Comparison of ENCODE assay signal across 28 cellular contexts in genomic region chr2:120053891-120054290, GRCh38. TPM values are rescaled to one million over a fixed set of nuclear protein-coding genes. Genes with fewer than 3 reads are reported as not detected.
DNase-seq lines count a peak whose midpoint lies in the region; ATAC-seq and TF ChIP-seq lines count a peak whose summit lies in the region.
"Had no signal": no experiment of that assay in that cellular context is flagged by ENCODE, and none has a peak within 500 bp of the region (broad histone marks: within the 10 kb centered on the region; RNA-seq: fewer than 3 reads in every experiment).

No MANE protein-coding gene starts in this region.

- H3K27ac Mint-ChIP-seq in neural progenitor cell (no peak overlapping the region), progenitor cell of endocrine pancreas (no peak overlapping the region)
- H3K27ac Mint-ChIP-seq: activated CD4-positive, alpha-beta T cell treated with anti-CD3 and anti-CD28 coated beads for 36 hours; activated CD8-positive, alpha-beta T cell treated with anti-CD3 and anti-CD28 coated beads, Interleukin-2, amount 10 ng/mL, durations not matched to agents 7 days and 5 days; activated naive CD8-positive, alpha-beta T cell had no signal

- TF ChIP-seq CTCF in IMR-90 (conservative IDR thresholded peaks at IDR 0.05; ENCODE audit: low read depth, low read length) (no peak), neural progenitor cell (IDR thresholded peaks at IDR 0.05) (no peak), progenitor cell of endocrine pancreas (IDR thresholded peaks at IDR 0.05; ENCODE audit: unreplicated experiment) (no peak), GM13976 (IDR thresholded peaks at IDR 0.05; ENCODE audit: borderline replicate concordance, control extremely low read depth, extremely low read depth, insufficient read depth, missing control alignments) (no peak)

- peaks cover 7 to 19% of the 10 kb centered on the region in 2 experiments; a peak in 3 of 4 replicates for H3K79me1 ChIP-seq in IMR-90 (ENCODE audit: low read depth in 1 of 2, low read length in 2 of 2)

- 100% methylated on average over 1 of the region's 3 CpGs; no CpG with 5 or more reads in 1 of the 2 experiments for WGBS in IMR-90 (ENCODE audit: extremely low coverage in 2 of 2, insufficient read length in 1 of 2), 2 experiments

- no peak overlapping the region for H2BK15ac ChIP-seq in IMR-90 (ENCODE audit: low read depth, low read length)

- H3K9me1 ChIP-seq in IMR-90 (ENCODE audit: insufficient read depth, low read length): no peaks in the 10 kb centered on the region

- H3K9me3 Mint-ChIP-seq in neural progenitor cell: peaks cover 53% of the 10 kb centered on the region
- peaks cover 41% of the 10 kb centered on the region for H3K9me3 Mint-ChIP-seq in progenitor cell of endocrine pancreas (ENCODE audit: low read depth)

- H3K4me1 ChIP-seq in IMR-90 (ENCODE audit: control insufficient read depth, insufficient read depth, low read length) (peaks cover 2% of the 10 kb centered on the region; the same call in 1 of the 2 replicates), neural progenitor cell (no peaks in the 10 kb centered on the region)
- H3K4me1 ChIP-seq: BE2C, heart right ventricle, parathyroid adenoma, Peyer's patch, right atrium auricular region, upper lobe of left lung had no signal

- peak overlapping the region; percentile 39 for H2BK120ac ChIP-seq in IMR-90 (ENCODE audit: low read depth, low read length)

- H3K36me3 Mint-ChIP-seq in neural progenitor cell (peaks cover 62% of the 10 kb centered on the region), progenitor cell of endocrine pancreas (ENCODE audit: insufficient read depth) (peaks cover 75% of the 10 kb centered on the region)

- no peak for TF ChIP-seq POLR2A in IMR-90 (IDR thresholded peaks at IDR 0.05; ENCODE audit: low read depth, low read length)

- peak overlapping the region; percentile 59; the same call in 1 of the 2 replicates for H2BK20ac ChIP-seq in IMR-90 (ENCODE audit: low read depth, low read length)

- H3K36me3 ChIP-seq in IMR-90 (ENCODE audit: control insufficient read depth, insufficient read depth, low read length) (0 out of 2 replicates have a peak, but pooled peaks cover 1% of the 10 kb centered on the region), neural progenitor cell (no peaks in the 10 kb centered on the region)
- H3K36me3 ChIP-seq: BE2C, MG63, right atrium auricular region had no signal

- H3K23ac ChIP-seq in IMR-90 (ENCODE audit: low read depth, low read length): no peak overlapping the region

- no peak overlapping the region for H2AK5ac ChIP-seq in IMR-90 (ENCODE audit: low read depth, low read length)

- H4K8ac ChIP-seq in IMR-90 (ENCODE audit: low read depth in 2 of 2, low read length in 2 of 2): no peak overlapping the region; a peak in 1 of 4 replicates

- intact Hi-C loops in IMR-90 (cut with micrococcal nuclease): no loop called here

- H3K56ac ChIP-seq in IMR-90 (ENCODE audit: extremely low read depth, insufficient read depth, low read length): no peak overlapping the region

- H4K20me1 ChIP-seq in IMR-90 (ENCODE audit: insufficient read depth, low read length): no peaks in the 10 kb centered on the region
- H4K20me1 ChIP-seq in neural progenitor cell (ENCODE audit: low read depth): no peaks in the 10 kb centered on the region

- peak; percentile 43 for DNase-seq in EH (ENCODE audit: low read depth)
- DNase-seq in IMR-90: peak; percentile 21
- DNase-seq in astrocyte of the hippocampus (ENCODE audit: low read depth, low spot score): peak; percentile 52
- peak; percentile 33 for DNase-seq in iris pigment epithelial cell (ENCODE audit: low read depth)
- no peak for DNase-seq in neural progenitor cell (ENCODE audit: low spot score)
- DNase-seq in progenitor cell of endocrine pancreas (ENCODE audit: low spot score, unreplicated experiment): no peak
- no peak for DNase-seq in GM13976 (ENCODE audit: low spot score)
- DNase-seq: activated CD4-positive, alpha-beta T cell treated with anti-CD3 and anti-CD28 coated beads for 36 hours; activated CD8-positive, alpha-beta T cell treated with anti-CD3 and anti-CD28 coated beads, Interleukin-2, amount 10 ng/mL, durations not matched to agents 7 days and 5 days; aorta; BE2C; DMS53; dorsolateral prefrontal cortex; GOT3; heart right ventricle; MG63; NCI-H1417 treated with DMSO at 0.1 percent for 48 hours; NCI-H2081; NCI-H2227 treated with DMSO at 0.1 percent for 48 hours; NCI-H69; Peyer's patch; stimulated activated CD4-positive, alpha-beta T cell treated with anti-CD3 and anti-CD28 coated beads, Interleukin-2, amount 100 ng/mL, for 48 hours; upper lobe of left lung had no signal

- peak overlapping the region; percentile 50; the same call in 1 of the 2 replicates for H4K91ac ChIP-seq in IMR-90 (ENCODE audit: insufficient read depth, low read depth, low read length)

- CTCF ChIA-PET in IMR-90 (lab: Yijun Ruan, JAX): no interaction called here

- no TSS peak for BruUV-seq in IMR-90 (replicated peaks; lab: Mats Ljungman, UMichigan)

- no peaks in the 10 kb centered on the region for H3K27me3 Mint-ChIP-seq in neural progenitor cell (ENCODE audit: insufficient read depth, low read depth)
- no peaks in the 10 kb centered on the region for H3K27me3 Mint-ChIP-seq in progenitor cell of endocrine pancreas
- H3K27me3 Mint-ChIP-seq: activated CD4-positive, alpha-beta T cell treated with anti-CD3 and anti-CD28 coated beads for 36 hours; activated naive CD8-positive, alpha-beta T cell had no signal

- peak overlapping the region; percentile 33; the same call in 1 of the 2 replicates for H3K4me2 ChIP-seq in IMR-90 (ENCODE audit: low read depth, low read length)
- H3K4me2 ChIP-seq in neural progenitor cell: no peak overlapping the region

- no peak overlapping the region for H3K4me3 Mint-ChIP-seq in neural progenitor cell
- no peak overlapping the region for H3K4me3 Mint-ChIP-seq in progenitor cell of endocrine pancreas (ENCODE audit: low read depth)
- H3K4me3 Mint-ChIP-seq: activated CD4-positive, alpha-beta T cell treated with anti-CD3 and anti-CD28 coated beads for 36 hours; activated CD8-positive, alpha-beta T cell treated with anti-CD3 and anti-CD28 coated beads, Interleukin-2, amount 10 ng/mL, durations not matched to agents 7 days and 5 days; activated naive CD8-positive, alpha-beta T cell; neural crest cell had no signal

- no peak overlapping the region for H3K18ac ChIP-seq in IMR-90 (ENCODE audit: low read depth, low read length)

- no peaks in the 10 kb centered on the region for H3K4me1 Mint-ChIP-seq in neural progenitor cell
- H3K4me1 Mint-ChIP-seq in progenitor cell of endocrine pancreas (ENCODE audit: low read depth): no peaks in the 10 kb centered on the region
- H3K4me1 Mint-ChIP-seq: activated CD4-positive, alpha-beta T cell treated with anti-CD3 and anti-CD28 coated beads for 36 hours; neural crest cell had no signal

- H2AK9ac ChIP-seq in IMR-90 (replicated peaks; ENCODE audit: low read depth, low read length, poor library complexity): no peak overlapping the region

- H4K5ac ChIP-seq in IMR-90 (ENCODE audit: low read depth, low read length): no peak overlapping the region

- H3K4ac ChIP-seq in IMR-90 (ENCODE audit: low read depth, low read length): 0 out of 2 replicates have a peak overlapping the region, but pooled peaks have one; percentile 4

- in situ Hi-C loops in IMR-90 (cut with MboI; ENCODE audit: low sequenced_read_pairs): no loop called here
- in situ Hi-C loops in GM13976 (cut with MboI; ENCODE audit: low sequenced_read_pairs, unreplicated experiment): no loop called here

- dilution Hi-C loops in IMR-90 (cut with HindIII; ENCODE audit: low sequenced_read_pairs, unreplicated experiment): no loop called here

- H2AFZ ChIP-seq in IMR-90 (replicated peaks; ENCODE audit: low read length, poor library complexity) (no peak overlapping the region), neural progenitor cell (replicated peaks) (no peak overlapping the region)
- H2AFZ ChIP-seq: parathyroid adenoma had no signal

- H3K9me3 ChIP-seq in IMR-90 (ENCODE audit: control insufficient read depth, insufficient read depth, low read length) (no peaks in the 10 kb centered on the region), neural progenitor cell (ENCODE audit: low read depth) (no peaks in the 10 kb centered on the region)
- H3K9me3 ChIP-seq: BE2C, MG63 had no signal

- no peak overlapping the region for H3K14ac ChIP-seq in IMR-90 (replicated peaks; ENCODE audit: low read depth, low read length)

- POLR2A ChIA-PET in IMR-90 (lab: Charles Lee; ENCODE audit: unreplicated experiment): no interaction called here

- no peaks in the 10 kb centered on the region for H3F3A ChIP-seq in neural progenitor cell (ENCODE audit: low read depth)

- H3K27ac ChIP-seq in IMR-90 (ENCODE audit: insufficient read depth, low read length) (no peak overlapping the region), neural progenitor cell (no peak overlapping the region)
- H3K27ac ChIP-seq: dorsolateral prefrontal cortex, heart right ventricle, parathyroid adenoma, Peyer's patch, right atrium auricular region had no signal

- no peak for TF ChIP-seq RAD21 in IMR-90 (IDR thresholded peaks at IDR 0.05; ENCODE audit: low read length)

- no peak overlapping the region for H3K9ac ChIP-seq in IMR-90 (ENCODE audit: low read depth, low read length)
- H3K9ac ChIP-seq in neural progenitor cell: no peak overlapping the region
- H3K9ac ChIP-seq: parathyroid adenoma had no signal

- no peaks in the 10 kb centered on the region for H3K27me3 ChIP-seq in IMR-90 (ENCODE audit: control insufficient read depth, insufficient read depth, low read length)
- H3K27me3 ChIP-seq in neural progenitor cell: no peaks in the 10 kb centered on the region
- H3K27me3 ChIP-seq: BE2C, dorsolateral prefrontal cortex, heart right ventricle, MG63, Peyer's patch, right atrium auricular region, upper lobe of left lung had no signal

- no peak for ATAC-seq in IMR-90 (ENCODE audit: low read depth)
- ATAC-seq in HG03432 (IDR thresholded peaks at IDR 0.05; ENCODE audit: unreplicated experiment): no peak
- ATAC-seq: activated CD4-positive, alpha-beta T cell treated with anti-CD3 and anti-CD28 coated beads for 36 hours; activated CD8-positive, alpha-beta T cell treated with anti-CD3 and anti-CD28 coated beads, Interleukin-2, amount 10 ng/mL, durations not matched to agents 7 days and 5 days; heart right ventricle had no signal

- H2BK5ac ChIP-seq in IMR-90 (ENCODE audit: low read depth, low read length, poor library complexity, severe bottlenecking): peak overlapping the region; percentile 43

- H3K4me3 ChIP-seq in IMR-90 (ENCODE audit: insufficient read depth, low read depth, low read length): no peak overlapping the region
- no peak overlapping the region for H3K4me3 ChIP-seq in neural progenitor cell
- H3K4me3 ChIP-seq: dorsolateral prefrontal cortex, heart right ventricle, MG63, Peyer's patch, right atrium auricular region, upper lobe of left lung had no signal

- peaks cover 47% of the 10 kb centered on the region for H3K79me2 ChIP-seq in neural progenitor cell (ENCODE audit: low read depth)

RNA-seq across cellular contexts. Expression of gene EPB41L5, which starts 41.0 kb away (rescaled TPM):
- total RNA-seq in IMR-90 (2012; rRNA removed) (10.6 and 11.4 TPM in 2 replicates), neural progenitor cell (ENCODE audit: low replicate concordance) (65.7 and 84.0 TPM in 2 replicates), progenitor cell of endocrine pancreas (75.3 and 77.8 TPM in 2 replicates)
- 5.0 and 5.1 TPM in 2 replicates for polyA plus RNA-seq in IMR-90 (2012; rRNA removed)
- 1.9 TPM in 2 replicates for polyA plus RNA-seq in IMR-90 (2012; cell fraction: cytosol; rRNA removed)
- 2.5 and 10.6 TPM in 2 replicates for polyA plus RNA-seq in IMR-90 (2012; cell fraction: nucleus; rRNA removed; ENCODE audit: low replicate concordance)

Comparison
In these comparisons a context has a peak if more than half of its experiments do, and no peak if none do; other contexts are left out.
1. DNase-seq: peak in EH (single experiment), IMR-90 (single experiment), astrocyte of the hippocampus (single experiment) and iris pigment epithelial cell (single experiment); none in neural progenitor cell (single experiment), progenitor cell of endocrine pancreas (single experiment) and GM13976 (single experiment).